8 cellular contexts compared by ENCODE assay signal in the genomic region with DNA sequence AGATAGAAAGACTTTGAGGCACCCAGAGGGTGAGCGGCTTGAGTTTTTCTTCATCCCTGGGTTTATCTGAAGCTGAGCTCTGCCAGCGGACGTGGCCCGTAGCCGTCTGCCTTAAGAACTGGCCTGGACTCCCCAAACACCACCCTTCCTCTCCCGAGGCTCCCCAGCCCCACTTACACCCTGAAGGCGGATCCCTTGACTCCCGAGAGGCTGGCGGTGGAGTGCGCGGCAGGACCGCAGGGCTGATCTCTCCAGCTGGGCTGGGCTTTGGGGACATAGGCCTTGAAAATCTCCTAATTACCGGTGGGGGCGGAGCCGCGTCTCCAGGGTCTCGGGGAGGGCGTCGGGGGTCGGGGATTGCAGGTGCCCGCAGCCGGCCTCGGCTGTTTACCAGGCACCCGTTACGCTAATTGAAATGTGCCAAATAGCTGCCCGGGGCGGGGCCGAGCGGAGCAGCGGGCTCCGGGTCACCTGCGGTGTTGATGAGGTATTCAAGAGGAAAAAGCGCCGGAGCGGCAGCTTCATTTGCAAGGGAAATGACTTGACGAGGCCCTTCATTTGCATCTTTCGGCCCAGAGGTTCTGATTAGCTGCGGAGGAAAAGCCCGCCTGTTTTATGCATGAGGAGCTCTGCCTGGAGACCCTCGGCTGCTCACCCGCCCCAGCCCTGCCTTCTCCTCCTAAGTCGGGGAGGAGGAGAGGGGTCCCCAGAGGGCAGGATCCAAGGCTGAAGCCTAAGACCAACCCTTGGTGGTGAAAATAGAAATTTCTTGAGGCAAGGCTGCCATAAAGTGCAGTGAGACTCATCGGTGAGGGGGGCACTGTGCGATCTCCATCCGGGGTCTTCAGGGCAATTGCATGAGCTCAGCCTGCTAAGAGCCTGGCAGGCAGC.
DNase-seq lines count a peak whose midpoint lies in the region; ATAC-seq and TF ChIP-seq lines count a peak whose summit lies in the region.

No MANE protein-coding gene starts in this region.

- no peak for TF ChIP-seq EP300 in esophagus muscularis mucosa (IDR thresholded peaks at IDR 0.05)

- no peaks in the 10 kb centered on the region for H3K9me3 ChIP-seq in esophagus muscularis mucosa

- peaks cover 7% of the 10 kb centered on the region for H3K4me1 Mint-ChIP-seq in activated CD8-positive, alpha-beta T cell treated with anti-CD3 and anti-CD28 coated beads for 36 hours (ENCODE audit: low read depth)

- no peaks in the 10 kb centered on the region for H3K36me3 ChIP-seq in esophagus muscularis mucosa

- peak overlapping the region; percentile 34 for H3K27ac Mint-ChIP-seq in activated CD8-positive, alpha-beta T cell treated with anti-CD3 and anti-CD28 coated beads for 36 hours

- H3K27ac ChIP-seq in esophagus muscularis mucosa (replicated peaks in 1 of 4), result no peak overlapping the region

- CTCF ChIA-PET in activated CD8-positive, alpha-beta T cell treated with anti-CD3 and anti-CD28 coated beads for 36 hours (lab: Charles Lee), result interaction anchor here (0.9 to 1.8 kb wide), 6 partner anchors 27 to 101 kb away, joined by 3 to 6 read pairs (median 4); partner anchors contain the start of gene MGAT5B

- WGBS in esophagus muscularis mucosa, result 29% methylated on average over 13 of the region's 45 CpGs

- H3K4me3 Mint-ChIP-seq in activated CD8-positive, alpha-beta T cell treated with anti-CD3 and anti-CD28 coated beads for 36 hours, result peak overlapping the region; percentile 66

- no peaks in the 10 kb centered on the region for H3K9me3 Mint-ChIP-seq in activated CD8-positive, alpha-beta T cell treated with anti-CD3 and anti-CD28 coated beads for 36 hours

- peak overlapping the region; percentile 13 to 42 (median 34) for H3K4me3 ChIP-seq in esophagus muscularis mucosa

- intact Hi-C loops in activated CD8-positive, alpha-beta T cell treated with anti-CD3 and anti-CD28 coated beads for 36 hours (cut with micrococcal nuclease), result no loop called here
- intact Hi-C loops in esophagus muscularis mucosa (cut with DNase I), result no loop called here

- DNase-seq in Daoy (ENCODE audit: low read depth), result peak; percentile 73
- peak; percentile 88 for DNase-seq in NCI-H2171 (lab: John Stamatoyannopoulos, UW)
- DNase-seq in activated CD8-positive, alpha-beta T cell treated with anti-CD3 and anti-CD28 coated beads for 36 hours, result peak; percentile 80
- DNase-seq in esophagus muscularis mucosa (ENCODE audit: extremely low spot score), result no peak
- peak; percentile 94 for DNase-seq in retina
- no peak for DNase-seq in NOMO-1 treated with DMSO at 0.1 percent for 48 hours (lab: John Stamatoyannopoulos, UW; ENCODE audit: unreplicated experiment)
- DNase-seq in NOMO-1 (lab: John Stamatoyannopoulos, UW; ENCODE audit: unreplicated experiment in 2 of 2), result no peak

- H3K4me1 ChIP-seq in esophagus muscularis mucosa, result peaks cover 13 to 16% (median 15%) of the 10 kb centered on the region in 4 donors

- H3K27me3 ChIP-seq in esophagus muscularis mucosa, result peaks cover 0 to 70% (median 18%) of the 10 kb centered on the region in 4 donors

- POLR2A ChIA-PET in activated CD8-positive, alpha-beta T cell treated with anti-CD3 and anti-CD28 coated beads for 36 hours (lab: Charles Lee), result no interaction called here

- peak; percentile 88 for ATAC-seq in activated CD8-positive, alpha-beta T cell treated with anti-CD3 and anti-CD28 coated beads for 36 hours
- ATAC-seq in GM19324 (IDR thresholded peaks at IDR 0.05; ENCODE audit: low FRiP score, unreplicated experiment), result no peak

- H3K36me3 Mint-ChIP-seq in activated CD8-positive, alpha-beta T cell treated with anti-CD3 and anti-CD28 coated beads for 36 hours (ENCODE audit: low read depth), result no peaks in the 10 kb centered on the region

- peaks cover 3% of the 10 kb centered on the region for H3K27me3 Mint-ChIP-seq in activated CD8-positive, alpha-beta T cell treated with anti-CD3 and anti-CD28 coated beads for 36 hours

- no peak for TF ChIP-seq CTCF in activated CD8-positive, alpha-beta T cell treated with anti-CD3 and anti-CD28 coated beads for 36 hours (IDR thresholded peaks at IDR 0.05)
- no peak for TF ChIP-seq CTCF in esophagus muscularis mucosa (IDR thresholded peaks at IDR 0.05)

- TF ChIP-seq POLR2A in esophagus muscularis mucosa (IDR thresholded peaks at IDR 0.05; ENCODE audit: low read depth), result no peak

Comparison
In these comparisons a context has a peak if more than half of its experiments do, and no peak if none do; other contexts are left out.
1. DNase-seq: peak in Daoy (single experiment), NCI-H2171 (single experiment), activated CD8-positive, alpha-beta T cell treated with anti-CD3 and anti-CD28 coated beads for 36 hours (single experiment) and retina (single experiment); none in esophagus muscularis mucosa (single experiment), NOMO-1 treated with DMSO at 0.1 percent for 48 hours (single experiment) and NOMO-1 (0 of 2).